In the genomic region with DNA sequence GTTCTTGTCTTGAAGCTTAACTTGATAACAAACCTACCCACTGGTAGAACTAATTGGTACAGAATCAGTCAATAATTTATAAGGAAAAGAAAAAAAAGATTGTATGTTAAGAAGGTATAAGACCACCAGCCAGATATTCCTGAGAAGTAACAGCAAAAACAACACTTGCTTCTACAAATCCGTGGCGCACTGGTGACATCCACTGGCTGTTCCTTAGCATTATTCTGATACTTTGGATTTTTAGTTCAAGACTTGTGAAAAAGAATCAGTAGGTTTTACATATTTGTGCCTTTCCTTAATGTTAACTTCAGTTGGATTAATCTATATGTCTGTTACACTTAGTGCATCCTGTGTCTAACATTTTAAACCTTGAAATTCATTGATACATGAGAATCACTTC, we compare ENCODE assay signal across 8 cellular contexts.
DNase-seq lines count a peak whose midpoint lies in the region; ATAC-seq and TF ChIP-seq lines count a peak whose summit lies in the region.

No MANE protein-coding gene starts in this region.

- TF ChIP-seq POLR2A in gastrocnemius medialis (IDR thresholded peaks at IDR 0.05), result no peak
- TF ChIP-seq POLR2A in upper lobe of left lung (IDR thresholded peaks at IDR 0.05), result no peak

- H3K27me3 Mint-ChIP-seq in nephron (ENCODE audit: low read depth), result peaks cover 4% of the 10 kb centered on the region

- H3K27me3 ChIP-seq in gastrocnemius medialis (no peaks in the 10 kb centered on the region), upper lobe of left lung (no peaks in the 10 kb centered on the region)

- H3K4me1 Mint-ChIP-seq in nephron, result no peaks in the 10 kb centered on the region

- H3K4me1 ChIP-seq in gastrocnemius medialis (no peaks in the 10 kb centered on the region), upper lobe of left lung (no peaks in the 10 kb centered on the region)

- in situ Hi-C loops in gastrocnemius medialis (cut with MboI; ENCODE audit: low sequenced_read_pairs in 4 of 4), result loop anchor here in 3 of 4 donors (25.0 kb wide), 3 partner anchors 1142 to 1317 kb away; no protein-coding TSS in a partner anchor

- no peaks in the 10 kb centered on the region for H3K36me3 Mint-ChIP-seq in nephron (ENCODE audit: low read depth)

- no peaks in the 10 kb centered on the region for H3K9me3 Mint-ChIP-seq in nephron

- no peak for TF ChIP-seq EP300 in upper lobe of left lung (IDR thresholded peaks at IDR 0.05)

- H3K4me3 Mint-ChIP-seq in nephron, result no peak overlapping the region

- H3K27ac ChIP-seq in gastrocnemius medialis (no peak overlapping the region), upper lobe of left lung (no peak overlapping the region)

- H3K9me3 ChIP-seq in gastrocnemius medialis, result no peaks in the 10 kb centered on the region
- H3K9me3 ChIP-seq in upper lobe of left lung, result no peaks in the 10 kb centered on the region

- ATAC-seq in gastrocnemius medialis (no peak), upper lobe of left lung (ENCODE audit: low FRiP score in 2 of 2) (no peak)

- WGBS in upper lobe of left lung, 2 donors, result 37 to 39% methylated on average over 2 of the region's 2 CpGs

- DNase-seq in DMS53 treated with DMSO at 0.1 percent for 48 hours (lab: John Stamatoyannopoulos, UW; ENCODE audit: unreplicated experiment), result peak; percentile 60
- peak; percentile 14 for DNase-seq in NCI-H1694 (lab: John Stamatoyannopoulos, UW)
- peak; percentile 45 to 60 for DNase-seq in cardiac fibroblast (ENCODE audit: low read depth in 2 of 2)
- DNase-seq in NCI-H1417 treated with DMSO at 0.1 percent for 48 hours (lab: John Stamatoyannopoulos, UW), result no peak
- no peak for DNase-seq in gastrocnemius medialis
- no peak for DNase-seq in activated CD4-positive, alpha-beta T cell treated with anti-CD3 and anti-CD28 coated beads for 1 hour
- no peak for DNase-seq in upper lobe of left lung

- H3K36me3 ChIP-seq in gastrocnemius medialis, result no peaks in the 10 kb centered on the region
- no peaks in the 10 kb centered on the region for H3K36me3 ChIP-seq in upper lobe of left lung

- H3K27ac Mint-ChIP-seq in nephron, result no peak overlapping the region

- intact Hi-C loops in gastrocnemius medialis (cut with DNase I; ENCODE audit: low total_unique reads), result loop anchor here (10.0 kb wide), 1 partner anchor 1295 kb away; no protein-coding TSS in a partner anchor

- TF ChIP-seq CTCF in cardiac fibroblast (IDR thresholded peaks at IDR 0.05; ENCODE audit: low read depth, low read length), result peak; percentile 34
- peak; percentile 67 to 78 (median 72) for TF ChIP-seq CTCF in nephron (IDR thresholded peaks at IDR 0.05; ENCODE audit: unreplicated experiment in 3 of 3)
- peak in 1 of 5 experiments; percentile 12 for TF ChIP-seq CTCF in gastrocnemius medialis (IDR thresholded peaks at IDR 0.05 in 4 of 5, conservative IDR thresholded peaks at IDR 0.05 in 1 of 5)
- peak in 1 of 6 experiments; percentile 20 for TF ChIP-seq CTCF in upper lobe of left lung (IDR thresholded peaks at IDR 0.05)

- H3K4me3 ChIP-seq in cardiac fibroblast (replicated peaks in 1 of 2; ENCODE audit: low read depth in 2 of 2, low read length in 2 of 2) (no peak overlapping the region), gastrocnemius medialis (no peak overlapping the region), upper lobe of left lung (no peak overlapping the region)

Comparison
In these comparisons a context has a peak if more than half of its experiments do, and no peak if none do; other contexts are left out.
1. DNase-seq: peak in DMS53 treated with DMSO at 0.1 percent for 48 hours (single experiment), NCI-H1694 (single experiment) and cardiac fibroblast (2 of 2); none in NCI-H1417 treated with DMSO at 0.1 percent for 48 hours (single experiment), gastrocnemius medialis (0 of 2), activated CD4-positive, alpha-beta T cell treated with anti-CD3 and anti-CD28 coated beads for 1 hour (single experiment) and upper lobe of left lung (0 of 2).